Comparison of ENCODE assay signal across 1 cellular context in the genomic region with DNA sequence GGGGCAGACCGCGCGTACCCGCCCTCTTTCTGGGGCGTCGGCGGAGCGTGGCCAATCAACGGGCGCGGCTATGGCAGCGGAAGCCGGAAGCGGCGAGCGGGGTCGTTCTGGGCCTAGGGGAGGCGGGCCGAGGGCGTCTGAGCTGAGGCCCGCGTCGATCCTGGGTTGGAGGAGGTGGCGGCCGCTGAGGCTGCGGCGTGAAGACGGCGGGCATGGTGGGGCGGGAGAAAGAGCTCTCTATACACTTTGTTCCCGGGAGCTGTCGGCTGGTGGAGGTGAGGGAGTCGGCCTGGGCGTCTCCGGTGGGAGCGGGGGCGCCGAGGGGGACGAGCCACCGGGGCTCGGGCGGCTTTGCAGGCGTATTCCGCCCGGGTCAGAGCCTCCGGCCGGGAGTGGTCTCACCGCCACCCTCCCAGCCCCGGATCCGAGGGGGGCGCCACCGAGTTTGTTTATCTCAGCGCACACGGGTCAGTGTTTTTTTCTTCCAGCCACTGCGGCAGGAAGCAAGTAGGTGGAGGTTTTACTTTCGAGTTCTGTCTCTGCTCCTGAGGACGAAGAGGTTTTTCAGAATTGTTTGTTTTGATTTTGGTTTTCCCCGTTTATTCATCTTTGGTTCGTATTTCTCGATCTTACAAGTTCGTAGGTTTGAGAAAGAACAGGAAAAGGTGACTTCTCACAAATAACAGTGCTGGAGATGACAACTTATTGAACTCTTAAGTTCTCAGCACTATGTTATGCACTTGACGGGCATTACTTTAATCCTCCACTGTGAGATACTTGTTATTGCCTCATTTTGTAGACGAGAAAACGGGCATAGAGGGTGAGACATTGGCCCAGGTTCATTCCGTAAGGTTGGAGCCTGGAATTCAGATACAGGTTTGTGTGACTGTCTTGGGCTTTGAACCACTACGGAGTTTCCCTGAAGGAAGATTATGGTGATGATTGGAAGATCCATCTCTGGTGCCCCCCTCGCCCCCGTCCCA.
TF ChIP-seq lines count a peak whose summit lies in the region.

A gene (plus strand): TSS at position 145 of the 983 bp plus-strand sequence. CDS start 68 bp downstream, at position 213.

TF ChIP-seq in K562, 482 proteins besides CTCF, POLR2A, EP300 and RAD21 (continued from another document and continues in another):
- TF ChIP-seq CREB1 (IDR thresholded peaks at IDR 0.05), result peak; percentile 70
- peak; percentile 58; the same call in 1 of the 2 replicates for TF ChIP-seq CREB1 (CRISPR knock-in tag; IDR thresholded peaks at IDR 0.05)
- TF ChIP-seq, protein P1, sequence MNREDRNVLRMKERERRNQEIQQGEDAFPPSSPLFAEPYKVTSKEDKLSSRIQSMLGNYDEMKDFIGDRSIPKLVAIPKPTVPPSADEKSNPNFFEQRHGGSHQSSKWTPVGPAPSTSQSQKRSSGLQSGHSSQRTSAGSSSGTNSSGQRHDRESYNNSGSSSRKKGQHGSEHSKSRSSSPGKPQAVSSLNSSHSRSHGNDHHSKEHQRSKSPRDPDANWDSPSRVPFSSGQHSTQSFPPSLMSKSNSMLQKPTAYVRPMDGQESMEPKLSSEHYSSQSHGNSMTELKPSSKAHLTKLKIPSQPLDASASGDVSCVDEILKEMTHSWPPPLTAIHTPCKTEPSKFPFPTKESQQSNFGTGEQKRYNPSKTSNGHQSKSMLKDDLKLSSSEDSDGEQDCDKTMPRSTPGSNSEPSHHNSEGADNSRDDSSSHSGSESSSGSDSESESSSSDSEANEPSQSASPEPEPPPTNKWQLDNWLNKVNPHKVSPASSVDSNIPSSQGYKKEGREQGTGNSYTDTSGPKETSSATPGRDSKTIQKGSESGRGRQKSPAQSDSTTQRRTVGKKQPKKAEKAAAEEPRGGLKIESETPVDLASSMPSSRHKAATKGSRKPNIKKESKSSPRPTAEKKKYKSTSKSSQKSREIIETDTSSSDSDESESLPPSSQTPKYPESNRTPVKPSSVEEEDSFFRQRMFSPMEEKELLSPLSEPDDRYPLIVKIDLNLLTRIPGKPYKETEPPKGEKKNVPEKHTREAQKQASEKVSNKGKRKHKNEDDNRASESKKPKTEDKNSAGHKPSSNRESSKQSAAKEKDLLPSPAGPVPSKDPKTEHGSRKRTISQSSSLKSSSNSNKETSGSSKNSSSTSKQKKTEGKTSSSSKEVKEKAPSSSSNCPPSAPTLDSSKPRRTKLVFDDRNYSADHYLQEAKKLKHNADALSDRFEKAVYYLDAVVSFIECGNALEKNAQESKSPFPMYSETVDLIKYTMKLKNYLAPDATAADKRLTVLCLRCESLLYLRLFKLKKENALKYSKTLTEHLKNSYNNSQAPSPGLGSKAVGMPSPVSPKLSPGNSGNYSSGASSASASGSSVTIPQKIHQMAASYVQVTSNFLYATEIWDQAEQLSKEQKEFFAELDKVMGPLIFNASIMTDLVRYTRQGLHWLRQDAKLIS (CRISPR knock-in tag; IDR thresholded peaks at IDR 0.05), result peak; percentile 73
- TF ChIP-seq, protein P2, sequence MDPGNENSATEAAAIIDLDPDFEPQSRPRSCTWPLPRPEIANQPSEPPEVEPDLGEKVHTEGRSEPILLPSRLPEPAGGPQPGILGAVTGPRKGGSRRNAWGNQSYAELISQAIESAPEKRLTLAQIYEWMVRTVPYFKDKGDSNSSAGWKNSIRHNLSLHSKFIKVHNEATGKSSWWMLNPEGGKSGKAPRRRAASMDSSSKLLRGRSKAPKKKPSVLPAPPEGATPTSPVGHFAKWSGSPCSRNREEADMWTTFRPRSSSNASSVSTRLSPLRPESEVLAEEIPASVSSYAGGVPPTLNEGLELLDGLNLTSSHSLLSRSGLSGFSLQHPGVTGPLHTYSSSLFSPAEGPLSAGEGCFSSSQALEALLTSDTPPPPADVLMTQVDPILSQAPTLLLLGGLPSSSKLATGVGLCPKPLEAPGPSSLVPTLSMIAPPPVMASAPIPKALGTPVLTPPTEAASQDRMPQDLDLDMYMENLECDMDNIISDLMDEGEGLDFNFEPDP (CRISPR knock-in tag; IDR thresholded peaks at IDR 0.05), result no peak
- TF ChIP-seq EWSR1 (IDR thresholded peaks at IDR 0.05; ENCODE audit: borderline replicate concordance, low read depth, partially characterized antibody), result no peak
- TF ChIP-seq, protein P3, sequence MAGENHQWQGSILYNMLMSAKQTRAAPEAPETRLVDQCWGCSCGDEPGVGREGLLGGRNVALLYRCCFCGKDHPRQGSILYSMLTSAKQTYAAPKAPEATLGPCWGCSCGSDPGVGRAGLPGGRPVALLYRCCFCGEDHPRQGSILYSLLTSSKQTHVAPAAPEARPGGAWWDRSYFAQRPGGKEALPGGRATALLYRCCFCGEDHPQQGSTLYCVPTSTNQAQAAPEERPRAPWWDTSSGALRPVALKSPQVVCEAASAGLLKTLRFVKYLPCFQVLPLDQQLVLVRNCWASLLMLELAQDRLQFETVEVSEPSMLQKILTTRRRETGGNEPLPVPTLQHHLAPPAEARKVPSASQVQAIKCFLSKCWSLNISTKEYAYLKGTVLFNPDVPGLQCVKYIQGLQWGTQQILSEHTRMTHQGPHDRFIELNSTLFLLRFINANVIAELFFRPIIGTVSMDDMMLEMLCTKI (IDR thresholded peaks at IDR 0.05; ENCODE audit: partially characterized antibody), result no peak
- TF ChIP-seq, protein P4, sequence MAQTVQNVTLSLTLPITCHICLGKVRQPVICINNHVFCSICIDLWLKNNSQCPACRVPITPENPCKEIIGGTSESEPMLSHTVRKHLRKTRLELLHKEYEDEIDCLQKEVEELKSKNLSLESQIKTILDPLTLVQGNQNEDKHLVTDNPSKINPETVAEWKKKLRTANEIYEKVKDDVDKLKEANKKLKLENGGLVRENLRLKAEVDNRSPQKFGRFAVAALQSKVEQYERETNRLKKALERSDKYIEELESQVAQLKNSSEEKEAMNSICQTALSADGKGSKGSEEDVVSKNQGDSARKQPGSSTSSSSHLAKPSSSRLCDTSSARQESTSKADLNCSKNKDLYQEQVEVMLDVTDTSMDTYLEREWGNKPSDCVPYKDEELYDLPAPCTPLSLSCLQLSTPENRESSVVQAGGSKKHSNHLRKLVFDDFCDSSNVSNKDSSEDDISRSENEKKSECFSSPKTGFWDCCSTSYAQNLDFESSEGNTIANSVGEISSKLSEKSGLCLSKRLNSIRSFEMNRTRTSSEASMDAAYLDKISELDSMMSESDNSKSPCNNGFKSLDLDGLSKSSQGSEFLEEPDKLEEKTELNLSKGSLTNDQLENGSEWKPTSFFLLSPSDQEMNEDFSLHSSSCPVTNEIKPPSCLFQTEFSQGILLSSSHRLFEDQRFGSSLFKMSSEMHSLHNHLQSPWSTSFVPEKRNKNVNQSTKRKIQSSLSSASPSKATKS (CRISPR knock-in tag; IDR thresholded peaks at IDR 0.05), result no peak
- TF ChIP-seq DMBX1 (CRISPR knock-in tag; IDR thresholded peaks at IDR 0.05; ENCODE audit: borderline replicate concordance), result no peak
- no peak for TF ChIP-seq SLC30A9 (CRISPR knock-in tag; IDR thresholded peaks at IDR 0.05)
- TF ChIP-seq PHB (CRISPR knock-in tag; IDR thresholded peaks at IDR 0.05), result no peak
- TF ChIP-seq, protein P5, sequence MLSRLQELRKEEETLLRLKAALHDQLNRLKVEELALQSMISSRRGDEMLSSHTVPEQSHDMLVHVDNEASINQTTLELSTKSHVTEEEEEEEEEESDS (CRISPR knock-in tag; IDR thresholded peaks at IDR 0.05), result no peak
- TF ChIP-seq TAF15 (IDR thresholded peaks at IDR 0.05; ENCODE audit: low read depth, low read length), result no peak
- TF ChIP-seq, protein P6, sequence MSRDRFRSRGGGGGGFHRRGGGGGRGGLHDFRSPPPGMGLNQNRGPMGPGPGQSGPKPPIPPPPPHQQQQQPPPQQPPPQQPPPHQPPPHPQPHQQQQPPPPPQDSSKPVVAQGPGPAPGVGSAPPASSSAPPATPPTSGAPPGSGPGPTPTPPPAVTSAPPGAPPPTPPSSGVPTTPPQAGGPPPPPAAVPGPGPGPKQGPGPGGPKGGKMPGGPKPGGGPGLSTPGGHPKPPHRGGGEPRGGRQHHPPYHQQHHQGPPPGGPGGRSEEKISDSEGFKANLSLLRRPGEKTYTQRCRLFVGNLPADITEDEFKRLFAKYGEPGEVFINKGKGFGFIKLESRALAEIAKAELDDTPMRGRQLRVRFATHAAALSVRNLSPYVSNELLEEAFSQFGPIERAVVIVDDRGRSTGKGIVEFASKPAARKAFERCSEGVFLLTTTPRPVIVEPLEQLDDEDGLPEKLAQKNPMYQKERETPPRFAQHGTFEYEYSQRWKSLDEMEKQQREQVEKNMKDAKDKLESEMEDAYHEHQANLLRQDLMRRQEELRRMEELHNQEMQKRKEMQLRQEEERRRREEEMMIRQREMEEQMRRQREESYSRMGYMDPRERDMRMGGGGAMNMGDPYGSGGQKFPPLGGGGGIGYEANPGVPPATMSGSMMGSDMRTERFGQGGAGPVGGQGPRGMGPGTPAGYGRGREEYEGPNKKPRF (IDR thresholded peaks at IDR 0.05; ENCODE audit: low read depth, low read length), result no peak
- TF ChIP-seq, protein P7, sequence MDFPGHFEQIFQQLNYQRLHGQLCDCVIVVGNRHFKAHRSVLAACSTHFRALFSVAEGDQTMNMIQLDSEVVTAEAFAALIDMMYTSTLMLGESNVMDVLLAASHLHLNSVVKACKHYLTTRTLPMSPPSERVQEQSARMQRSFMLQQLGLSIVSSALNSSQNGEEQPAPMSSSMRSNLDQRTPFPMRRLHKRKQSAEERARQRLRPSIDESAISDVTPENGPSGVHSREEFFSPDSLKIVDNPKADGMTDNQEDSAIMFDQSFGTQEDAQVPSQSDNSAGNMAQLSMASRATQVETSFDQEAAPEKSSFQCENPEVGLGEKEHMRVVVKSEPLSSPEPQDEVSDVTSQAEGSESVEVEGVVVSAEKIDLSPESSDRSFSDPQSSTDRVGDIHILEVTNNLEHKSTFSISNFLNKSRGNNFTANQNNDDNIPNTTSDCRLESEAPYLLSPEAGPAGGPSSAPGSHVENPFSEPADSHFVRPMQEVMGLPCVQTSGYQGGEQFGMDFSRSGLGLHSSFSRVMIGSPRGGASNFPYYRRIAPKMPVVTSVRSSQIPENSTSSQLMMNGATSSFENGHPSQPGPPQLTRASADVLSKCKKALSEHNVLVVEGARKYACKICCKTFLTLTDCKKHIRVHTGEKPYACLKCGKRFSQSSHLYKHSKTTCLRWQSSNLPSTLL (IDR thresholded peaks at IDR 0.05), result no peak
- no peak for TF ChIP-seq IFI16 (CRISPR knock-in tag; IDR thresholded peaks at IDR 0.05)
- peak; percentile 97 for TF ChIP-seq ZFX (CRISPR knock-in tag; IDR thresholded peaks at IDR 0.05)
- no peak for TF ChIP-seq SETDB1 (IDR thresholded peaks at IDR 0.05; ENCODE audit: low read length)
- no peak for TF ChIP-seq ZNF785 (CRISPR knock-in tag; IDR thresholded peaks at IDR 0.05)
- no peak for TF ChIP-seq NFRKB (IDR thresholded peaks at IDR 0.05; ENCODE audit: low read depth)
- peak; percentile 57; the same call in 1 of the 2 replicates for TF ChIP-seq GTF2F1 (IDR thresholded peaks at IDR 0.05; ENCODE audit: low read depth, low read length)
- TF ChIP-seq HNRNPUL1 (IDR thresholded peaks at IDR 0.05; ENCODE audit: low read length), result no peak
- TF ChIP-seq POLR2AphosphoS5 (IDR thresholded peaks at IDR 0.05; ENCODE audit: control insufficient read depth, insufficient read depth, low read depth, low read length), result peak; percentile 89; the same call in 1 of the 2 replicates
- TF ChIP-seq, protein P8, sequence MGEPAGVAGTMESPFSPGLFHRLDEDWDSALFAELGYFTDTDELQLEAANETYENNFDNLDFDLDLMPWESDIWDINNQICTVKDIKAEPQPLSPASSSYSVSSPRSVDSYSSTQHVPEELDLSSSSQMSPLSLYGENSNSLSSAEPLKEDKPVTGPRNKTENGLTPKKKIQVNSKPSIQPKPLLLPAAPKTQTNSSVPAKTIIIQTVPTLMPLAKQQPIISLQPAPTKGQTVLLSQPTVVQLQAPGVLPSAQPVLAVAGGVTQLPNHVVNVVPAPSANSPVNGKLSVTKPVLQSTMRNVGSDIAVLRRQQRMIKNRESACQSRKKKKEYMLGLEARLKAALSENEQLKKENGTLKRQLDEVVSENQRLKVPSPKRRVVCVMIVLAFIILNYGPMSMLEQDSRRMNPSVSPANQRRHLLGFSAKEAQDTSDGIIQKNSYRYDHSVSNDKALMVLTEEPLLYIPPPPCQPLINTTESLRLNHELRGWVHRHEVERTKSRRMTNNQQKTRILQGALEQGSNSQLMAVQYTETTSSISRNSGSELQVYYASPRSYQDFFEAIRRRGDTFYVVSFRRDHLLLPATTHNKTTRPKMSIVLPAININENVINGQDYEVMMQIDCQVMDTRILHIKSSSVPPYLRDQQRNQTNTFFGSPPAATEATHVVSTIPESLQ (CRISPR knock-in tag; IDR thresholded peaks at IDR 0.05), result 0 out of 2 replicates have a peak, but pooled peaks have one; percentile 44
- TF ChIP-seq, protein P9, sequence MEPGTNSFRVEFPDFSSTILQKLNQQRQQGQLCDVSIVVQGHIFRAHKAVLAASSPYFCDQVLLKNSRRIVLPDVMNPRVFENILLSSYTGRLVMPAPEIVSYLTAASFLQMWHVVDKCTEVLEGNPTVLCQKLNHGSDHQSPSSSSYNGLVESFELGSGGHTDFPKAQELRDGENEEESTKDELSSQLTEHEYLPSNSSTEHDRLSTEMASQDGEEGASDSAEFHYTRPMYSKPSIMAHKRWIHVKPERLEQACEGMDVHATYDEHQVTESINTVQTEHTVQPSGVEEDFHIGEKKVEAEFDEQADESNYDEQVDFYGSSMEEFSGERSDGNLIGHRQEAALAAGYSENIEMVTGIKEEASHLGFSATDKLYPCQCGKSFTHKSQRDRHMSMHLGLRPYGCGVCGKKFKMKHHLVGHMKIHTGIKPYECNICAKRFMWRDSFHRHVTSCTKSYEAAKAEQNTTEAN (CRISPR knock-in tag; IDR thresholded peaks at IDR 0.05), result no peak
- TF ChIP-seq SPI1 (IDR thresholded peaks at IDR 0.05; ENCODE audit: borderline replicate concordance, low read depth, low read length), result 0 out of 2 replicates have a peak, but pooled peaks have one; percentile 12
- no peak for TF ChIP-seq NCOA6 (IDR thresholded peaks at IDR 0.05)
- TF ChIP-seq L3MBTL2 (IDR thresholded peaks at IDR 0.05), result peak; percentile 40
- TF ChIP-seq CCAR2 (IDR thresholded peaks at IDR 0.05; ENCODE audit: low read depth, low read length), result no peak
- peak; percentile 55; the same call in 1 of the 2 replicates for TF ChIP-seq NCOR1 (IDR thresholded peaks at IDR 0.05)
- TF ChIP-seq RBM34 (IDR thresholded peaks at IDR 0.05; ENCODE audit: borderline replicate concordance, insufficient read depth, low read length), result no peak
- TF ChIP-seq CTBP1 (IDR thresholded peaks at IDR 0.05; ENCODE audit: borderline replicate concordance), result no peak; the same call in 1 of the 2 replicates
- TF ChIP-seq, protein P10, sequence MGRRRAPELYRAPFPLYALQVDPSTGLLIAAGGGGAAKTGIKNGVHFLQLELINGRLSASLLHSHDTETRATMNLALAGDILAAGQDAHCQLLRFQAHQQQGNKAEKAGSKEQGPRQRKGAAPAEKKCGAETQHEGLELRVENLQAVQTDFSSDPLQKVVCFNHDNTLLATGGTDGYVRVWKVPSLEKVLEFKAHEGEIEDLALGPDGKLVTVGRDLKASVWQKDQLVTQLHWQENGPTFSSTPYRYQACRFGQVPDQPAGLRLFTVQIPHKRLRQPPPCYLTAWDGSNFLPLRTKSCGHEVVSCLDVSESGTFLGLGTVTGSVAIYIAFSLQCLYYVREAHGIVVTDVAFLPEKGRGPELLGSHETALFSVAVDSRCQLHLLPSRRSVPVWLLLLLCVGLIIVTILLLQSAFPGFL (CRISPR knock-in tag; IDR thresholded peaks at IDR 0.05), result no peak
- TF ChIP-seq ADNP (tag; IDR thresholded peaks at IDR 0.05), result no peak
- TF ChIP-seq, protein P11, sequence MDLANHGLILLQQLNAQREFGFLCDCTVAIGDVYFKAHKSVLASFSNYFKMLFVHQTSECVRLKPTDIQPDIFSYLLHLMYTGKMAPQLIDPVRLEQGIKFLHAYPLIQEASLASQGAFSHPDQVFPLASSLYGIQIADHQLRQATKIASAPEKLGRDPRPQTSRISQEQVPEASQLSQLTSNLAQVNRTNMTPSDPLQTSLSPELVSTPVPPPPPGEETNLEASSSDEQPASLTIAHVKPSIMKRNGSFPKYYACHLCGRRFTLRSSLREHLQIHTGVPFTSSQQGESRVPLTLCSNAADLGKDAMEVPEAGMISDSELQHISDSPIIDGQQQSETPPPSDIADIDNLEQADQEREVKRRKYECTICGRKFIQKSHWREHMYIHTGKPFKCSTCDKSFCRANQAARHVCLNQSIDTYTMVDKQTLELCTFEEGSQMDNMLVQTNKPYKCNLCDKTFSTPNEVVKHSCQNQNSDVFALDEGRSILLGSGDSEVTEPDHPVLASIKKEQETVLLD (IDR thresholded peaks at IDR 0.05), result no peak
- no peak for TF ChIP-seq MAFF (IDR thresholded peaks at IDR 0.05; ENCODE audit: low read length)
